Comparison of ENCODE assay signal across 1 cellular context in genomic region chr18:3205239-3205638, GRCh38.
A peak's percentile ranks its signal among the peaks of the same experiment; 100 is the strongest.
TF ChIP-seq lines count a peak whose summit lies in the region.

No MANE protein-coding gene starts in this region.

TF ChIP-seq in K562, 482 proteins besides CTCF, POLR2A, EP300 and RAD21:
- no peak for TF ChIP-seq ZNF277 (CRISPR knock-in tag; IDR thresholded peaks at IDR 0.05; ENCODE audit: borderline replicate concordance)
- peak in 1 of 2 experiments; percentile 99 for TF ChIP-seq AFF1 (IDR thresholded peaks at IDR 0.05; ENCODE audit: low read depth in 1 of 2, partially characterized antibody in 2 of 2)
- TF ChIP-seq HES1 (IDR thresholded peaks at IDR 0.05; ENCODE audit: low read depth) = no peak
- TF ChIP-seq RBM25 (IDR thresholded peaks at IDR 0.05; ENCODE audit: low read depth, low read length, severe bottlenecking) = peak; percentile 3
- TF ChIP-seq FOXP4 (CRISPR knock-in tag; IDR thresholded peaks at IDR 0.05; ENCODE audit: borderline replicate concordance) = no peak
